In genomic region chr7:150447966-150448788, GRCh38 we compare ENCODE assay signal across 2 cellular contexts.
TF ChIP-seq lines count a peak whose summit lies in the region.

No MANE protein-coding gene starts in this region.

TF ChIP-seq in SK-N-SH treated with all-trans-retinoic acid at 6 μM for 48 hours, 23 proteins besides CTCF, POLR2A, EP300 and RAD21 (continued from another document):
- no peak for TF ChIP-seq TSHZ2 (CRISPR knock-in tag; IDR thresholded peaks at IDR 0.05)
- TF ChIP-seq ZFP3 (CRISPR knock-in tag; IDR thresholded peaks at IDR 0.05): no peak

TF ChIP-seq in SK-N-SH, 30 proteins besides CTCF, POLR2A, EP300 and RAD21 (continued from another document):
- TF ChIP-seq GABPA (IDR thresholded peaks at IDR 0.05; ENCODE audit: low read depth): no peak
- TF ChIP-seq SIN3A (IDR thresholded peaks at IDR 0.05; ENCODE audit: borderline replicate concordance, low read depth, low read length): no peak
- TF ChIP-seq ZBTB33 (IDR thresholded peaks at IDR 0.05; ENCODE audit: borderline replicate concordance, low read depth): no peak
- TF ChIP-seq NFIC (IDR thresholded peaks at IDR 0.05; ENCODE audit: borderline replicate concordance): no peak
- TF ChIP-seq PBX3 (IDR thresholded peaks at IDR 0.05): no peak
- TF ChIP-seq YY1 (IDR thresholded peaks at IDR 0.05; ENCODE audit: low read depth): no peak
- no peak for TF ChIP-seq MEF2A (IDR thresholded peaks at IDR 0.05; ENCODE audit: borderline replicate concordance, low read depth)
- TF ChIP-seq MXI1 (IDR thresholded peaks at IDR 0.05; ENCODE audit: low read depth, low read length): no peak
- TF ChIP-seq TEAD4 (IDR thresholded peaks at IDR 0.05; ENCODE audit: borderline replicate concordance, insufficient read depth): no peak
- TF ChIP-seq SMC3 (IDR thresholded peaks at IDR 0.05; ENCODE audit: low read depth, low read length): no peak
